Comparison of ENCODE assay signal across 1 cellular context in genomic region chr12:105272814-105273416, GRCh38.
TF ChIP-seq lines count a peak whose summit lies in the region.

No MANE protein-coding gene starts in this region.

TF ChIP-seq in HCT116, 20 proteins besides CTCF, POLR2A, EP300 and RAD21 (continued from another document):
- no peak for TF ChIP-seq ZBTB33 (IDR thresholded peaks at IDR 0.05; ENCODE audit: extremely low read depth, insufficient replicate concordance, low read length)
- TF ChIP-seq ZFX (IDR thresholded peaks at IDR 0.05) = no peak
